15 cellular contexts compared by ENCODE assay signal in the genomic region with DNA sequence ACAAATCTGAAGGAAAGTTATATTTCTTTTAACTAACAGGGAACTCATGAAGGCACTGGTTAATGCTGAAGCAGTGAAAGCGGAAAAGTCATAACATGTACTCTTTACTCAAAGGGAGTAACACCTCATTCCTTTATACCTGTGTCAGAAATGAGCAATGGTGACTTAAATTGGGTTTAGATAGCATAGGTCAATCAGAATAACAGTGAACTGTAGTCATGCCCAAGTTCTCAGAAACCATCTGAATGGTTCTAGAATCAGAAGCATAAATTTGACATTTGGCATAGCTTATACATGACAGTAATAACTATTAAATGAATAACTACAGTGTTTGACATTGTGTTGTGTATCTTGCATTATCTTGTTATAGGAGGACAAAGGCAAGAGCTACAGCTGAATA.
DNase-seq lines count a peak whose midpoint lies in the region; TF ChIP-seq lines count a peak whose summit lies in the region.
"Had no signal": no experiment of that assay in that cellular context is flagged by ENCODE, and none has a peak within 500 bp of the region (broad histone marks: within the 10 kb centered on the region; RNA-seq: fewer than 3 reads in every experiment).

No MANE protein-coding gene starts in this region.

- H3K4me3 ChIP-seq in epithelial cell of esophagus (ENCODE audit: low read length) (no peak overlapping the region), MG63 (no peak overlapping the region)
- no peak overlapping the region for H3K4me3 ChIP-seq in CD8-positive, alpha-beta memory T cell (ENCODE audit: low read length)
- H3K4me3 ChIP-seq: GM23248, HAP-1 had no signal

- H3K27ac Mint-ChIP-seq in CD8-positive, alpha-beta memory T cell: peak overlapping the region in 1 of 8 donors; percentile 47
- H3K27ac Mint-ChIP-seq: CD4-positive, CD25-positive, alpha-beta regulatory T cell had no signal

- peaks cover 0 to 24% (median 0%) of the 10 kb centered on the region in 5 donors for H3K9me3 Mint-ChIP-seq in CD8-positive, alpha-beta memory T cell

- no peaks in the 10 kb centered on the region for H3K27me3 ChIP-seq in MG63
- H3K27me3 ChIP-seq in CD8-positive, alpha-beta memory T cell (ENCODE audit: insufficient read depth, low read length, poor library complexity, severe bottlenecking): no peaks in the 10 kb centered on the region
- H3K27me3 ChIP-seq: BE2C had no signal

- POLR2A ChIA-PET in RWPE1 (lab: Yijun Ruan, JAX; ENCODE audit: low non-redundant PET): no interaction called here
- POLR2A ChIA-PET in CD8-positive, alpha-beta memory T cell (lab: Charles Lee): no interaction called here

- peak; percentile 13 for DNase-seq in HPDE6-E6E7 (ENCODE audit: extremely low spot score)
- peak; percentile 15 for DNase-seq in RWPE1 (ENCODE audit: low spot score)
- peak; percentile 80 for DNase-seq in epithelial cell of esophagus (ENCODE audit: low read depth)
- peak; percentile 2 for DNase-seq in kidney tubule cell (ENCODE audit: low spot score)
- no peak for DNase-seq in activated naive CD4-positive, alpha-beta T cell treated with anti-CD3 and anti-CD28 coated beads, Interleukin-2, amount 50 U/mL, for 16 hours
- no peak for DNase-seq in MG63
- no peak for DNase-seq in CD8-positive, alpha-beta memory T cell
- DNase-seq: BE2C; C1 segment of cervical spinal cord; Caco-2; CD4-positive, CD25-positive, alpha-beta regulatory T cell; GM23248; IMR-90 had no signal

- H3K36me3 Mint-ChIP-seq in CD8-positive, alpha-beta memory T cell: no peaks in the 10 kb centered on the region
- H3K36me3 Mint-ChIP-seq: CD4-positive, CD25-positive, alpha-beta regulatory T cell had no signal

- no peak overlapping the region for H3K27ac ChIP-seq in RWPE1
- no peak overlapping the region for H3K27ac ChIP-seq in CD8-positive, alpha-beta memory T cell (ENCODE audit: low read depth, low read length)
- H3K27ac ChIP-seq: GM23248, HL-60 had no signal

- no peaks in the 10 kb centered on the region for H3K36me3 ChIP-seq in MG63
- no peaks in the 10 kb centered on the region for H3K36me3 ChIP-seq in CD8-positive, alpha-beta memory T cell (ENCODE audit: insufficient read depth, low read length)
- H3K36me3 ChIP-seq: BE2C, HAP-1 had no signal

- no peaks in the 10 kb centered on the region for H3K4me1 Mint-ChIP-seq in CD8-positive, alpha-beta memory T cell
- H3K4me1 Mint-ChIP-seq: CD4-positive, CD25-positive, alpha-beta regulatory T cell had no signal

- no peaks in the 10 kb centered on the region for H3K9me3 ChIP-seq in MG63
- H3K9me3 ChIP-seq in CD8-positive, alpha-beta memory T cell (ENCODE audit: low read length): no peaks in the 10 kb centered on the region
- H3K9me3 ChIP-seq: BE2C, Caco-2, HAP-1 had no signal

- CTCF ChIA-PET in RWPE1 (lab: Yijun Ruan, JAX): no interaction called here
- CTCF ChIA-PET in CD8-positive, alpha-beta memory T cell (lab: Charles Lee): no interaction called here

- no peaks in the 10 kb centered on the region for H3K27me3 Mint-ChIP-seq in CD8-positive, alpha-beta memory T cell
- H3K27me3 Mint-ChIP-seq: CD4-positive, CD25-positive, alpha-beta regulatory T cell had no signal

- TF ChIP-seq CTCF in RWPE1 (conservative IDR thresholded peaks at IDR 0.05; ENCODE audit: low read depth) (no peak), epithelial cell of esophagus (IDR thresholded peaks at IDR 0.05; ENCODE audit: insufficient read depth, low read depth, low read length, missing control alignments) (no peak)

- H3K4me1 ChIP-seq in CD8-positive, alpha-beta memory T cell (ENCODE audit: insufficient read depth, low read length): no peaks in the 10 kb centered on the region
- H3K4me1 ChIP-seq: BE2C, Caco-2, HAP-1 had no signal

- no peak overlapping the region for H3K4me3 Mint-ChIP-seq in CD8-positive, alpha-beta memory T cell
- H3K4me3 Mint-ChIP-seq: CD4-positive, CD25-positive, alpha-beta regulatory T cell had no signal

Comparison
In these comparisons a context has a peak if more than half of its experiments do, and no peak if none do; other contexts are left out.
1. DNase-seq: peak in HPDE6-E6E7 (single experiment), RWPE1 (single experiment), epithelial cell of esophagus (single experiment) and kidney tubule cell (single experiment); none in activated naive CD4-positive, alpha-beta T cell treated with anti-CD3 and anti-CD28 coated beads, Interleukin-2, amount 50 U/mL, for 16 hours (single experiment), MG63 (single experiment) and CD8-positive, alpha-beta memory T cell (0 of 5).